Comparison of ENCODE assay signal across 23 cellular contexts in genomic region chr7:107355616-107356015, GRCh38.
DNase-seq lines count a peak whose midpoint lies in the region; TF ChIP-seq lines count a peak whose summit lies in the region.
"Had no signal": no experiment of that assay in that cellular context is flagged by ENCODE, and none has a peak within 500 bp of the region (broad histone marks: within the 10 kb centered on the region; RNA-seq: fewer than 3 reads in every experiment).

No MANE protein-coding gene starts in this region.

- H3K27me3 Mint-ChIP-seq in type B pancreatic cell = no peaks in the 10 kb centered on the region
- H3K27me3 Mint-ChIP-seq: activated CD8-positive, alpha-beta T cell treated with anti-CD3 and anti-CD28 coated beads for 36 hours had no signal

- H3K4me3 ChIP-seq in adipocyte (ENCODE audit: low read length) = no peak overlapping the region
- H3K4me3 ChIP-seq in smooth muscle cell = no peak overlapping the region
- H3K4me3 ChIP-seq: heart left ventricle, tibial artery had no signal

- H3K9me3 ChIP-seq in adipocyte (ENCODE audit: control insufficient read depth, low read length) (no peaks in the 10 kb centered on the region), smooth muscle cell (replicated peaks; ENCODE audit: low read depth) (no peaks in the 10 kb centered on the region)
- H3K9me3 ChIP-seq: tibial artery had no signal

- WGBS in smooth muscle cell (ENCODE audit: low lambda C conversion rate) = 91% methylated on average over 2 of the region's 2 CpGs

- TF ChIP-seq CTCF in smooth muscle cell (IDR thresholded peaks at IDR 0.05; ENCODE audit: borderline replicate concordance, insufficient read depth, poor library complexity, severe bottlenecking) = no peak
- TF ChIP-seq CTCF in type B pancreatic cell (conservative IDR thresholded peaks at IDR 0.05) = no peak

- no peak overlapping the region for H3K4me3 Mint-ChIP-seq in type B pancreatic cell
- H3K4me3 Mint-ChIP-seq: activated CD8-positive, alpha-beta T cell treated with anti-CD3 and anti-CD28 coated beads for 36 hours; activated T-cell treated with anti-CD3 and anti-CD28 coated beads, Interleukin-2, amount 50 U/mL, for 4 hours; H9; immature natural killer cell; stimulated activated effector memory CD8-positive, alpha-beta T cell treated with anti-CD3 and anti-CD28 coated beads, Interleukin-12 subunit alpha, Interleukin-12 subunit beta, amount 100 ng/mL, for 72 hours had no signal

- DNase-seq in NCI-H526 (lab: John Stamatoyannopoulos, UW) (peak; percentile 40 to 46), NCI-H526 treated with DMSO at 0.1 percent for 48 hours (lab: John Stamatoyannopoulos, UW) (no peak), adipocyte (ENCODE audit: low read depth) (peak; percentile 19), foreskin melanocyte (peak; percentile 93), smooth muscle cell (lab: John Stamatoyannopoulos, UW; ENCODE audit: unreplicated experiment) (no peak), HPDE6-E6E7 (ENCODE audit: extremely low spot score) (no peak), type B pancreatic cell (ENCODE audit: extremely low spot score, unreplicated experiment) (no peak)
- no peak for DNase-seq in stimulated activated naive CD4-positive, alpha-beta T cell treated with Interleukin-2 at 50 U/mL for 16 hours (lab: John Stamatoyannopoulos, UW)
- DNase-seq: activated CD4-positive, CD25-positive, alpha-beta regulatory T cell; activated CD8-positive, alpha-beta T cell treated with anti-CD3 and anti-CD28 coated beads for 36 hours; activated naive CD4-positive, alpha-beta T cell treated with anti-CD3 and anti-CD28 coated beads, Interleukin-2, amount 50 U/mL, for 16 hours; activated T-cell treated with anti-CD3 and anti-CD28 coated beads, Interleukin-2, amount 50 U/mL, for 4 hours; DMS79; H9; heart left ventricle; immature natural killer cell; mesendoderm; NCI-H2081; retina; SIG-M5; tibial artery had no signal

- H3K9ac ChIP-seq in adipocyte (ENCODE audit: low read length) (no peak overlapping the region), smooth muscle cell (ENCODE audit: low read depth) (no peak overlapping the region)

- no peaks in the 10 kb centered on the region for H3K9me3 Mint-ChIP-seq in type B pancreatic cell
- H3K9me3 Mint-ChIP-seq: activated T-cell treated with anti-CD3 and anti-CD28 coated beads, Interleukin-2, amount 50 U/mL, for 4 hours; immature natural killer cell; stimulated activated effector memory CD8-positive, alpha-beta T cell treated with anti-CD3 and anti-CD28 coated beads, Interleukin-12 subunit alpha, Interleukin-12 subunit beta, amount 100 ng/mL, for 72 hours had no signal

- H3K36me3 Mint-ChIP-seq in type B pancreatic cell = peaks cover 5% of the 10 kb centered on the region

- peak overlapping the region; percentile 43 for H3K4me2 ChIP-seq in smooth muscle cell

- H3K36me3 ChIP-seq in adipocyte (ENCODE audit: control insufficient read depth, insufficient read depth, low read length, severe bottlenecking) (peaks cover 16% of the 10 kb centered on the region), smooth muscle cell (ENCODE audit: low read depth) (peaks cover 4% of the 10 kb centered on the region)

- H3K27me3 ChIP-seq in adipocyte (replicated peaks; ENCODE audit: control insufficient read depth, insufficient read depth, low read length) (no peaks in the 10 kb centered on the region), smooth muscle cell (ENCODE audit: low read depth) (no peaks in the 10 kb centered on the region)
- H3K27me3 ChIP-seq: heart left ventricle, tibial artery had no signal

- H4K20me1 ChIP-seq in smooth muscle cell (ENCODE audit: low read depth) = no peaks in the 10 kb centered on the region

- no peaks in the 10 kb centered on the region for H3F3A ChIP-seq in smooth muscle cell (ENCODE audit: low read depth)

- H3K27ac Mint-ChIP-seq in type B pancreatic cell = no peak overlapping the region
- H3K27ac Mint-ChIP-seq: activated CD8-positive, alpha-beta T cell treated with anti-CD3 and anti-CD28 coated beads for 36 hours; H9; immature natural killer cell; stimulated activated effector memory CD8-positive, alpha-beta T cell treated with anti-CD3 and anti-CD28 coated beads, Interleukin-12 subunit alpha, Interleukin-12 subunit beta, amount 100 ng/mL, for 72 hours had no signal

- no peaks in the 10 kb centered on the region for H3K79me2 ChIP-seq in smooth muscle cell (ENCODE audit: low read depth)

- peak overlapping the region; percentile 24 for H3K27ac ChIP-seq in smooth muscle cell (ENCODE audit: low read depth)
- H3K27ac ChIP-seq: 22Rv1, heart left ventricle, tibial artery had no signal

- no peaks in the 10 kb centered on the region for H3K4me1 Mint-ChIP-seq in type B pancreatic cell (ENCODE audit: unreplicated experiment)
- H3K4me1 Mint-ChIP-seq: H9; immature natural killer cell; stimulated activated effector memory CD8-positive, alpha-beta T cell treated with anti-CD3 and anti-CD28 coated beads, Interleukin-12 subunit alpha, Interleukin-12 subunit beta, amount 100 ng/mL, for 72 hours had no signal

- H2AFZ ChIP-seq in smooth muscle cell (ENCODE audit: low read depth) = no peak overlapping the region

- H3K4me1 ChIP-seq in adipocyte (ENCODE audit: control insufficient read depth, insufficient read depth, low read length) = peaks cover 9% of the 10 kb centered on the region
- no peaks in the 10 kb centered on the region for H3K4me1 ChIP-seq in smooth muscle cell (ENCODE audit: low read depth)
- H3K4me1 ChIP-seq: heart left ventricle, tibial artery had no signal

Comparison
In these comparisons a context has a peak if more than half of its experiments do, and no peak if none do; other contexts are left out.
1. DNase-seq: peak in NCI-H526 (2 of 2), adipocyte (single experiment) and foreskin melanocyte (single experiment); none in NCI-H526 treated with DMSO at 0.1 percent for 48 hours (single experiment), smooth muscle cell (single experiment), HPDE6-E6E7 (single experiment), type B pancreatic cell (single experiment) and stimulated activated naive CD4-positive, alpha-beta T cell treated with Interleukin-2 at 50 U/mL for 16 hours (single experiment).